Comparison of ENCODE assay signal across 25 cellular contexts in the genomic region with DNA sequence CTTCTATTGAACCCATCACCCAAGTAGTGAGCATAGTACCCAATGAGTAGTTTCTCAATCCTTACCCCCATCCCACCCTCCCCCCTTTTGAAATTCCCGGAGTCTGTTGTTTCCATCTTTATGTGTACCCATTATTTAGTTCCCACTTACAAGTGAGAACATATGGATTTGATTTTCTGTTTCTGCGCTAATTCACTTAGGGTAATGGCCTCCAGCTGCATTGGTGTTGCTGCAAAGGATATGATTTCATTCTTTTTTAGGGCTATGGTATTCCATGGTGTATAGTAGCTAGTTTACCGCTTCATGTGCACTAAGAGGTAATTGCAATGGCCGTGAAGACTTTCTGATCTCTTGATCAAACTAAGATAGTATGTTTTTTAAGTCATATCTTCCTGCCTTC.
DNase-seq lines count a peak whose midpoint lies in the region; ATAC-seq and TF ChIP-seq lines count a peak whose summit lies in the region.
"Had no signal": no experiment of that assay in that cellular context is flagged by ENCODE, and none has a peak within 500 bp of the region (broad histone marks: within the 10 kb centered on the region; RNA-seq: fewer than 3 reads in every experiment).

No MANE protein-coding gene starts in this region.

- no peaks in the 10 kb centered on the region; the same call in 1 of the 2 replicates for H3K27me3 Mint-ChIP-seq in HFFc6 (ENCODE audit: insufficient read depth)

- H3K27ac Mint-ChIP-seq in HFFc6, result peak overlapping the region; percentile 82
- H3K27ac Mint-ChIP-seq: CD8-positive, alpha-beta T cell; IgD-negative memory B cell had no signal

- H3K4me3 Mint-ChIP-seq in HFFc6, result peak overlapping the region; percentile 39; the same call in 1 of the 2 replicates
- H3K4me3 Mint-ChIP-seq: CD8-positive, alpha-beta T cell; IgD-negative memory B cell had no signal

- peaks cover 8% of the 10 kb centered on the region; the same call in 1 of the 2 replicates for H3K27me3 ChIP-seq in SJCRH30
- H3K27me3 ChIP-seq in H7 (ENCODE audit: control insufficient read depth, insufficient read depth, low read length), result no peaks in the 10 kb centered on the region
- H3K27me3 ChIP-seq: Peyer's patch had no signal

- no peak overlapping the region for H3K27ac ChIP-seq in SJCRH30
- H3K27ac ChIP-seq in RWPE1, result no peak overlapping the region
- H3K27ac ChIP-seq: A549, Peyer's patch had no signal

- POLR2A ChIA-PET in RWPE1 (lab: Yijun Ruan, JAX; ENCODE audit: low non-redundant PET), result no interaction called here

- no peaks in the 10 kb centered on the region for H3K9me3 ChIP-seq in SJCRH30 (replicated peaks)
- H3K9me3 ChIP-seq: A549, Peyer's patch had no signal

- peak; percentile 65 for ATAC-seq in SK-N-SH treated with all-trans-retinoic acid at 6 μM for 48 hours
- ATAC-seq in GM21825 (IDR thresholded peaks at IDR 0.05; ENCODE audit: unreplicated experiment), result no peak
- ATAC-seq: A549; CD8-positive, alpha-beta T cell; HCT116; Right ventricle myocardium inferior had no signal

- CTCF ChIA-PET in RWPE1 (lab: Yijun Ruan, JAX), result interaction anchor here (0.9 kb wide), 1 partner anchor 1034 kb away, joined by 3 read pairs; no protein-coding TSS in a partner anchor

- no peaks in the 10 kb centered on the region for H3K4me1 ChIP-seq in SJCRH30
- H3K4me1 ChIP-seq: Peyer's patch had no signal

- H3K4me3 ChIP-seq in fibroblast of villous mesenchyme (ENCODE audit: low read depth, low read length), result no peak overlapping the region
- no peak overlapping the region for H3K4me3 ChIP-seq in SJCRH30
- no peak overlapping the region for H3K4me3 ChIP-seq in H7 (ENCODE audit: insufficient read depth, low read depth, low read length)
- H3K4me3 ChIP-seq: A549, Peyer's patch had no signal

- DNase-seq in EH (ENCODE audit: low read depth) (peak; percentile 51), HFFc6 (no peak), fibroblast of villous mesenchyme (ENCODE audit: low read depth) (peak; percentile 22), SJCRH30 (no peak), H7 (no peak), RWPE1 (ENCODE audit: low spot score) (no peak)
- DNase-seq: C1 segment of cervical spinal cord; CD8-positive, alpha-beta T cell; DMS153; GDM1; Karpas-422; NCI-H1694; NCI-H2081; NCI-H2171; NCI-H345; NCI-H524; NCI-H774; NK-92 treated with Interleukin-12 subunit alpha and Interleukin-12 subunit beta, amount 100 ng/mL, for 24 hours; Peyer's patch had no signal

- H3K36me3 Mint-ChIP-seq in HFFc6 (ENCODE audit: low read depth), result no peaks in the 10 kb centered on the region
- H3K36me3 Mint-ChIP-seq: CD8-positive, alpha-beta T cell; IgD-negative memory B cell had no signal

- H3K9me3 Mint-ChIP-seq in HFFc6, result no peaks in the 10 kb centered on the region
- H3K9me3 Mint-ChIP-seq: CD8-positive, alpha-beta T cell; IgD-negative memory B cell had no signal

- TF ChIP-seq CTCF in HFFc6 (IDR thresholded peaks at IDR 0.05), result no peak
- no peak for TF ChIP-seq CTCF in fibroblast of villous mesenchyme (IDR thresholded peaks at IDR 0.05; ENCODE audit: insufficient read depth, low read depth, low read length)
- no peak for TF ChIP-seq CTCF in RWPE1 (conservative IDR thresholded peaks at IDR 0.05; ENCODE audit: low read depth)

- peaks cover 38% of the 10 kb centered on the region for H3K4me1 Mint-ChIP-seq in HFFc6 (ENCODE audit: low read depth)

- H3K36me3 ChIP-seq in SJCRH30 (no peaks in the 10 kb centered on the region), H7 (replicated peaks; ENCODE audit: control insufficient read depth, insufficient read depth, low read length) (no peaks in the 10 kb centered on the region)
- H3K36me3 ChIP-seq: Peyer's patch had no signal

TF ChIP-seq in SK-N-SH treated with all-trans-retinoic acid at 6 μM for 48 hours, 23 proteins besides CTCF, POLR2A, EP300 and RAD21:
- TF ChIP-seq, protein P1, sequence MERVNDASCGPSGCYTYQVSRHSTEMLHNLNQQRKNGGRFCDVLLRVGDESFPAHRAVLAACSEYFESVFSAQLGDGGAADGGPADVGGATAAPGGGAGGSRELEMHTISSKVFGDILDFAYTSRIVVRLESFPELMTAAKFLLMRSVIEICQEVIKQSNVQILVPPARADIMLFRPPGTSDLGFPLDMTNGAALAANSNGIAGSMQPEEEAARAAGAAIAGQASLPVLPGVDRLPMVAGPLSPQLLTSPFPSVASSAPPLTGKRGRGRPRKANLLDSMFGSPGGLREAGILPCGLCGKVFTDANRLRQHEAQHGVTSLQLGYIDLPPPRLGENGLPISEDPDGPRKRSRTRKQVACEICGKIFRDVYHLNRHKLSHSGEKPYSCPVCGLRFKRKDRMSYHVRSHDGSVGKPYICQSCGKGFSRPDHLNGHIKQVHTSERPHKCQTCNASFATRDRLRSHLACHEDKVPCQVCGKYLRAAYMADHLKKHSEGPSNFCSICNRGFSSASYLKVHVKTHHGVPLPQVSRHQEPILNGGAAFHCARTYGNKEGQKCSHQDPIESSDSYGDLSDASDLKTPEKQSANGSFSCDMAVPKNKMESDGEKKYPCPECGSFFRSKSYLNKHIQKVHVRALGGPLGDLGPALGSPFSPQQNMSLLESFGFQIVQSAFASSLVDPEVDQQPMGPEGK (CRISPR knock-in tag; IDR thresholded peaks at IDR 0.05; ENCODE audit: borderline replicate concordance), result no peak
- TF ChIP-seq, protein P2, sequence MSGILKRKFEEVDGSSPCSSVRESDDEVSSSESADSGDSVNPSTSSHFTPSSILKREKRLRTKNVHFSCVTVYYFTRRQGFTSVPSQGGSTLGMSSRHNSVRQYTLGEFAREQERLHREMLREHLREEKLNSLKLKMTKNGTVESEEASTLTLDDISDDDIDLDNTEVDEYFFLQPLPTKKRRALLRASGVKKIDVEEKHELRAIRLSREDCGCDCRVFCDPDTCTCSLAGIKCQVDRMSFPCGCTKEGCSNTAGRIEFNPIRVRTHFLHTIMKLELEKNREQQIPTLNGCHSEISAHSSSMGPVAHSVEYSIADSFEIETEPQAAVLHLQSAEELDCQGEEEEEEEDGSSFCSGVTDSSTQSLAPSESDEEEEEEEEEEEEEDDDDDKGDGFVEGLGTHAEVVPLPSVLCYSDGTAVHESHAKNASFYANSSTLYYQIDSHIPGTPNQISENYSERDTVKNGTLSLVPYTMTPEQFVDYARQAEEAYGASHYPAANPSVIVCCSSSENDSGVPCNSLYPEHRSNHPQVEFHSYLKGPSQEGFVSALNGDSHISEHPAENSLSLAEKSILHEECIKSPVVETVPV (CRISPR knock-in tag; IDR thresholded peaks at IDR 0.05), result no peak
- TF ChIP-seq PPARA (CRISPR knock-in tag; IDR thresholded peaks at IDR 0.05; ENCODE audit: borderline replicate concordance) (no peak), TCF4 (CRISPR knock-in tag; IDR thresholded peaks at IDR 0.05; ENCODE audit: borderline replicate concordance) (peak; percentile 84; the same call in 1 of the 2 replicates)
- TF ChIP-seq, protein P3, sequence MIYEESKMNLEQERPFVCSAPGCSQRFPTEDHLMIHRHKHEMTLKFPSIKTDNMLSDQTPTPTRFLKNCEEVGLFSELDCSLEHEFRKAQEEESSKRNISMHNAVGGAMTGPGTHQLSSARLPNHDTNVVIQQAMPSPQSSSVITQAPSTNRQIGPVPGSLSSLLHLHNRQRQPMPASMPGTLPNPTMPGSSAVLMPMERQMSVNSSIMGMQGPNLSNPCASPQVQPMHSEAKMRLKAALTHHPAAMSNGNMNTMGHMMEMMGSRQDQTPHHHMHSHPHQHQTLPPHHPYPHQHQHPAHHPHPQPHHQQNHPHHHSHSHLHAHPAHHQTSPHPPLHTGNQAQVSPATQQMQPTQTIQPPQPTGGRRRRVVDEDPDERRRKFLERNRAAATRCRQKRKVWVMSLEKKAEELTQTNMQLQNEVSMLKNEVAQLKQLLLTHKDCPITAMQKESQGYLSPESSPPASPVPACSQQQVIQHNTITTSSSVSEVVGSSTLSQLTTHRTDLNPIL (CRISPR knock-in tag; IDR thresholded peaks at IDR 0.05; ENCODE audit: low read depth), result no peak

Comparison
In these comparisons a context has a peak if more than half of its experiments do, and no peak if none do; other contexts are left out.
1. DNase-seq: peak in EH (single experiment) and fibroblast of villous mesenchyme (single experiment); none in HFFc6 (single experiment), SJCRH30 (0 of 2), H7 (single experiment) and RWPE1 (single experiment).